ENCODE assay signal across 27 cellular contexts in the genomic region with DNA sequence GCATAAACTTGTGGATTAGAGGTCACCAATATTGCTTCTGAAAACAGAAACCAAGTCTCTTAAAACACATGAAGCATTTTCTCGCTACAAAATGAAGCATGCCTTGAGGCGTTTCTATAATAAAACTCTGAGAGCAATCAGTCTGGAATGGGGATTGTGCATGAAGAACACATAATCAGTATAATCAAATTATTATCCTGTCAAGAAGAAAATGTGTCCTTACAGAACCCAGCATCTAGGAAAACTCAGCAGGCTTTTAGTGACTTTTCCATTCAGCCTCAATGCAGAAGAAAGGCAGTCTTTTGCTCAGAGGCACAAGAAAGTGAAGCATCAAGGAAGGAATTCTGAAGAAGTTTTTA.
A peak's percentile ranks its signal among the peaks of the same experiment; 100 is the strongest.
DNase-seq lines count a peak whose midpoint lies in the region; ATAC-seq and TF ChIP-seq lines count a peak whose summit lies in the region.
"Had no signal": no experiment of that assay in that cellular context is flagged by ENCODE, and none has a peak within 500 bp of the region (broad histone marks: within the 10 kb centered on the region; RNA-seq: fewer than 3 reads in every experiment).

No MANE protein-coding gene starts in this region.

- no peaks in the 10 kb centered on the region for H3K4me1 ChIP-seq in GM23338 (ENCODE audit: insufficient read depth)
- no peaks in the 10 kb centered on the region for H3K4me1 ChIP-seq in foreskin keratinocyte
- H3K4me1 ChIP-seq: spleen, testis, vagina had no signal

- TF ChIP-seq CTCF in GM23338 (conservative IDR thresholded peaks at IDR 0.05; ENCODE audit: low read depth in 2 of 2) = no peak
- TF ChIP-seq CTCF in foreskin keratinocyte (conservative IDR thresholded peaks at IDR 0.05) = no peak

- H3K27me3 ChIP-seq in GM23338 (ENCODE audit: insufficient read depth) (no peaks in the 10 kb centered on the region), foreskin keratinocyte (no peaks in the 10 kb centered on the region)
- H3K27me3 ChIP-seq: cardiac muscle cell, spleen, testis, vagina had no signal

- H3K27ac ChIP-seq in GM23338 (ENCODE audit: low read depth) (no peak overlapping the region), SK-N-MC (peak overlapping the region; percentile 81), foreskin keratinocyte (peak overlapping the region; percentile 28)
- H3K27ac ChIP-seq: cardiac muscle cell, spleen, testis, vagina had no signal

- H3K36me3 ChIP-seq in GM23338 (ENCODE audit: insufficient read depth) (no peaks in the 10 kb centered on the region), SK-N-MC (ENCODE audit: insufficient read depth, low read length) (no peaks in the 10 kb centered on the region)
- H3K36me3 ChIP-seq: cardiac muscle cell, spleen, vagina had no signal

- H3K9me2 ChIP-seq in GM23338 (ENCODE audit: insufficient read depth) = no peaks in the 10 kb centered on the region

- no peaks in the 10 kb centered on the region for H3K9me3 ChIP-seq in SK-N-MC (ENCODE audit: low read depth, low read length)
- H3K9me3 ChIP-seq: testis, vagina had no signal

- no peaks in the 10 kb centered on the region for H3K79me2 ChIP-seq in GM23338 (replicated peaks; ENCODE audit: insufficient read depth)

- H2AFZ ChIP-seq in GM23338 = peak overlapping the region; percentile 1; the same call in 1 of the 2 replicates

- DNase-seq in GM23338 (ENCODE audit: low spot score) (no peak), SK-N-MC (ENCODE audit: low read depth, low spot score) (peak; percentile 55), foreskin keratinocyte (peak in 1 of 2 donors; percentile 19), renal cortical epithelial cell (ENCODE audit: low read depth) (peak; percentile 50), NCI-H187 treated with DMSO at 0.1 percent for 48 hours (lab: John Stamatoyannopoulos, UW) (no peak)
- DNase-seq: activated CD4-positive, alpha-beta T cell treated with anti-CD3 and anti-CD28 coated beads for 4 hours; activated naive CD4-positive, alpha-beta T cell treated with anti-CD3 and anti-CD28 coated beads for 36 hours; activated T-cell treated with anti-CD3 and anti-CD28 coated beads, Interleukin-2, amount 50 U/mL, for 4 hours; CD4-positive, alpha-beta T cell; dermis blood vessel endothelial cell; DMS 273 treated with DMSO at 0.1 percent for 48 hours; left cardiac atrium; mesendoderm; naive B cell; NCI-H146; NCI-H2171; NCI-H524 treated with DMSO at 0.1 percent for 48 hours; retina; spleen; stimulated activated CD4-positive, alpha-beta T cell treated with anti-CD3 and anti-CD28 coated beads, Interleukin-2, amount 100 ng/mL, for 48 hours; testis had no signal

- peaks cover 14% of the 10 kb centered on the region; the same call in 2 of the 3 replicates for H3K4me1 Mint-ChIP-seq in GM23338
- H3K4me1 Mint-ChIP-seq: naive B cell; stimulated activated memory B cell treated with anti-CD40 and anti-IgM and Interleukin-4, amounts not matched to agents 10 μg/mL and 1 μg/mL and 100 μg/mL, for 72 hours had no signal

- H3K36me3 Mint-ChIP-seq in GM23338 (ENCODE audit: low read depth) = peaks cover 4% of the 10 kb centered on the region; the same call in 1 of the 3 replicates
- H3K36me3 Mint-ChIP-seq: naive B cell; stimulated activated memory B cell treated with anti-CD40 and anti-IgM and Interleukin-4, amounts not matched to agents 10 μg/mL and 1 μg/mL and 100 μg/mL, for 72 hours had no signal

- peaks cover 3% of the 10 kb centered on the region; the same call in 2 of the 3 replicates for H3K9me3 Mint-ChIP-seq in GM23338

- H3K27ac Mint-ChIP-seq in GM23338 = no peak overlapping the region
- H3K27ac Mint-ChIP-seq: activated naive CD4-positive, alpha-beta T cell treated with anti-CD3 and anti-CD28 coated beads for 36 hours; CD4-positive, alpha-beta T cell; naive B cell; stimulated activated memory B cell treated with anti-CD40 and anti-IgM and Interleukin-4, amounts not matched to agents 10 μg/mL and 1 μg/mL and 100 μg/mL, for 72 hours; T-helper 2 cell treated with Interferon-gamma antibody and Interleukin-4, amounts not matched to agents 5 μg/mL and 100 μg/mL, for 36 hours had no signal

- H4K20me1 ChIP-seq in GM23338 (replicated peaks; ENCODE audit: insufficient read depth) = no peaks in the 10 kb centered on the region

- H3K27me3 Mint-ChIP-seq in GM23338 (ENCODE audit: insufficient read depth, low read depth, poor library complexity) = no peaks in the 10 kb centered on the region
- H3K27me3 Mint-ChIP-seq: CD4-positive, alpha-beta T cell; naive B cell; stimulated activated memory B cell treated with anti-CD40 and anti-IgM and Interleukin-4, amounts not matched to agents 10 μg/mL and 1 μg/mL and 100 μg/mL, for 72 hours had no signal

- H3K4me3 Mint-ChIP-seq in GM23338 = no peak overlapping the region
- H3K4me3 Mint-ChIP-seq: activated naive CD4-positive, alpha-beta T cell treated with anti-CD3 and anti-CD28 coated beads for 36 hours; activated T-cell treated with anti-CD3 and anti-CD28 coated beads, Interleukin-2, amount 50 U/mL, for 4 hours; CD4-positive, alpha-beta T cell; naive B cell; stimulated activated memory B cell treated with anti-CD40 and anti-IgM and Interleukin-4, amounts not matched to agents 10 μg/mL and 1 μg/mL and 100 μg/mL, for 72 hours; T-helper 2 cell treated with Interferon-gamma antibody and Interleukin-4, amounts not matched to agents 5 μg/mL and 100 μg/mL, for 36 hours had no signal

- peak overlapping the region; percentile 52 for H3K9ac ChIP-seq in SK-N-MC (ENCODE audit: insufficient read length)

- H3F3A ChIP-seq in GM23338 (replicated peaks; ENCODE audit: low read depth) = no peaks in the 10 kb centered on the region

- H3K4me3 ChIP-seq in GM23338 = no peak overlapping the region
- peak overlapping the region; percentile 72 for H3K4me3 ChIP-seq in SK-N-MC
- H3K4me3 ChIP-seq: cardiac muscle cell, spleen, testis, vagina had no signal

- no peak overlapping the region for H3K4me2 ChIP-seq in GM23338

- no peak for ATAC-seq in GM23338
- ATAC-seq in foreskin keratinocyte = peak; percentile 57
- no peak for ATAC-seq in GM18519 (IDR thresholded peaks at IDR 0.05; ENCODE audit: low FRiP score, unreplicated experiment)
- no peak for ATAC-seq in GM19467 (IDR thresholded peaks at IDR 0.05; ENCODE audit: unreplicated experiment)
- ATAC-seq: activated T-cell treated with anti-CD3 and anti-CD28 coated beads, Interleukin-2, amount 50 U/mL, for 4 hours; left cardiac atrium; stimulated activated memory B cell treated with anti-CD40 and anti-IgM and Interleukin-4, amounts not matched to agents 10 μg/mL and 1 μg/mL and 100 μg/mL, for 72 hours had no signal

TF ChIP-seq in GM23338, 12 proteins besides CTCF, POLR2A, EP300 and RAD21 (continues in another document):
- TF ChIP-seq EZH2phosphoT487 (IDR thresholded peaks at IDR 0.05; ENCODE audit: unreplicated experiment) (no peak), ZNF114 (CRISPR knock-in tag; IDR thresholded peaks at IDR 0.05) (no peak), NANOG (IDR thresholded peaks at IDR 0.05; ENCODE audit: borderline replicate concordance) (no peak)

Comparison
In these comparisons a context has a peak if more than half of its experiments do, and no peak if none do; other contexts are left out.
1. DNase-seq: peak in SK-N-MC (single experiment) and renal cortical epithelial cell (single experiment); none in GM23338 (single experiment) and NCI-H187 treated with DMSO at 0.1 percent for 48 hours (single experiment).